In genomic region chr19:16736709-16737108, GRCh38 we compare ENCODE assay signal across 1 cellular context.
TF ChIP-seq lines count a peak whose summit lies in the region.

No MANE protein-coding gene starts in this region.

TF ChIP-seq in GM23338, 12 proteins besides CTCF, POLR2A, EP300 and RAD21:
- TF ChIP-seq, protein P1, sequence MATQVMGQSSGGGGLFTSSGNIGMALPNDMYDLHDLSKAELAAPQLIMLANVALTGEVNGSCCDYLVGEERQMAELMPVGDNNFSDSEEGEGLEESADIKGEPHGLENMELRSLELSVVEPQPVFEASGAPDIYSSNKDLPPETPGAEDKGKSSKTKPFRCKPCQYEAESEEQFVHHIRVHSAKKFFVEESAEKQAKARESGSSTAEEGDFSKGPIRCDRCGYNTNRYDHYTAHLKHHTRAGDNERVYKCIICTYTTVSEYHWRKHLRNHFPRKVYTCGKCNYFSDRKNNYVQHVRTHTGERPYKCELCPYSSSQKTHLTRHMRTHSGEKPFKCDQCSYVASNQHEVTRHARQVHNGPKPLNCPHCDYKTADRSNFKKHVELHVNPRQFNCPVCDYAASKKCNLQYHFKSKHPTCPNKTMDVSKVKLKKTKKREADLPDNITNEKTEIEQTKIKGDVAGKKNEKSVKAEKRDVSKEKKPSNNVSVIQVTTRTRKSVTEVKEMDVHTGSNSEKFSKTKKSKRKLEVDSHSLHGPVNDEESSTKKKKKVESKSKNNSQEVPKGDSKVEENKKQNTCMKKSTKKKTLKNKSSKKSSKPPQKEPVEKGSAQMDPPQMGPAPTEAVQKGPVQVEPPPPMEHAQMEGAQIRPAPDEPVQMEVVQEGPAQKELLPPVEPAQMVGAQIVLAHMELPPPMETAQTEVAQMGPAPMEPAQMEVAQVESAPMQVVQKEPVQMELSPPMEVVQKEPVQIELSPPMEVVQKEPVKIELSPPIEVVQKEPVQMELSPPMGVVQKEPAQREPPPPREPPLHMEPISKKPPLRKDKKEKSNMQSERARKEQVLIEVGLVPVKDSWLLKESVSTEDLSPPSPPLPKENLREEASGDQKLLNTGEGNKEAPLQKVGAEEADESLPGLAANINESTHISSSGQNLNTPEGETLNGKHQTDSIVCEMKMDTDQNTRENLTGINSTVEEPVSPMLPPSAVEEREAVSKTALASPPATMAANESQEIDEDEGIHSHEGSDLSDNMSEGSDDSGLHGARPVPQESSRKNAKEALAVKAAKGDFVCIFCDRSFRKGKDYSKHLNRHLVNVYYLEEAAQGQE (IDR thresholded peaks at IDR 0.05; ENCODE audit: unreplicated experiment) = no peak
- TF ChIP-seq JUNB (IDR thresholded peaks at IDR 0.05; ENCODE audit: unreplicated experiment) (no peak), ZNF114 (CRISPR knock-in tag; IDR thresholded peaks at IDR 0.05) (no peak), EZH2 (IDR thresholded peaks at IDR 0.05; ENCODE audit: low read depth, unreplicated experiment) (no peak), POLR2AphosphoS5 (IDR thresholded peaks at IDR 0.05; ENCODE audit: low read depth) (no peak), EZH2phosphoT487 (IDR thresholded peaks at IDR 0.05; ENCODE audit: unreplicated experiment) (no peak), ETS1 (IDR thresholded peaks at IDR 0.05) (no peak), STAT1 (IDR thresholded peaks at IDR 0.05; ENCODE audit: unreplicated experiment) (no peak), CREB1 (CRISPR knock-in tag; IDR thresholded peaks at IDR 0.05; ENCODE audit: low read depth) (no peak), ZNF331 (CRISPR knock-in tag; IDR thresholded peaks at IDR 0.05; ENCODE audit: low read depth) (no peak), NANOG (IDR thresholded peaks at IDR 0.05; ENCODE audit: borderline replicate concordance) (no peak)
- TF ChIP-seq, protein P2, sequence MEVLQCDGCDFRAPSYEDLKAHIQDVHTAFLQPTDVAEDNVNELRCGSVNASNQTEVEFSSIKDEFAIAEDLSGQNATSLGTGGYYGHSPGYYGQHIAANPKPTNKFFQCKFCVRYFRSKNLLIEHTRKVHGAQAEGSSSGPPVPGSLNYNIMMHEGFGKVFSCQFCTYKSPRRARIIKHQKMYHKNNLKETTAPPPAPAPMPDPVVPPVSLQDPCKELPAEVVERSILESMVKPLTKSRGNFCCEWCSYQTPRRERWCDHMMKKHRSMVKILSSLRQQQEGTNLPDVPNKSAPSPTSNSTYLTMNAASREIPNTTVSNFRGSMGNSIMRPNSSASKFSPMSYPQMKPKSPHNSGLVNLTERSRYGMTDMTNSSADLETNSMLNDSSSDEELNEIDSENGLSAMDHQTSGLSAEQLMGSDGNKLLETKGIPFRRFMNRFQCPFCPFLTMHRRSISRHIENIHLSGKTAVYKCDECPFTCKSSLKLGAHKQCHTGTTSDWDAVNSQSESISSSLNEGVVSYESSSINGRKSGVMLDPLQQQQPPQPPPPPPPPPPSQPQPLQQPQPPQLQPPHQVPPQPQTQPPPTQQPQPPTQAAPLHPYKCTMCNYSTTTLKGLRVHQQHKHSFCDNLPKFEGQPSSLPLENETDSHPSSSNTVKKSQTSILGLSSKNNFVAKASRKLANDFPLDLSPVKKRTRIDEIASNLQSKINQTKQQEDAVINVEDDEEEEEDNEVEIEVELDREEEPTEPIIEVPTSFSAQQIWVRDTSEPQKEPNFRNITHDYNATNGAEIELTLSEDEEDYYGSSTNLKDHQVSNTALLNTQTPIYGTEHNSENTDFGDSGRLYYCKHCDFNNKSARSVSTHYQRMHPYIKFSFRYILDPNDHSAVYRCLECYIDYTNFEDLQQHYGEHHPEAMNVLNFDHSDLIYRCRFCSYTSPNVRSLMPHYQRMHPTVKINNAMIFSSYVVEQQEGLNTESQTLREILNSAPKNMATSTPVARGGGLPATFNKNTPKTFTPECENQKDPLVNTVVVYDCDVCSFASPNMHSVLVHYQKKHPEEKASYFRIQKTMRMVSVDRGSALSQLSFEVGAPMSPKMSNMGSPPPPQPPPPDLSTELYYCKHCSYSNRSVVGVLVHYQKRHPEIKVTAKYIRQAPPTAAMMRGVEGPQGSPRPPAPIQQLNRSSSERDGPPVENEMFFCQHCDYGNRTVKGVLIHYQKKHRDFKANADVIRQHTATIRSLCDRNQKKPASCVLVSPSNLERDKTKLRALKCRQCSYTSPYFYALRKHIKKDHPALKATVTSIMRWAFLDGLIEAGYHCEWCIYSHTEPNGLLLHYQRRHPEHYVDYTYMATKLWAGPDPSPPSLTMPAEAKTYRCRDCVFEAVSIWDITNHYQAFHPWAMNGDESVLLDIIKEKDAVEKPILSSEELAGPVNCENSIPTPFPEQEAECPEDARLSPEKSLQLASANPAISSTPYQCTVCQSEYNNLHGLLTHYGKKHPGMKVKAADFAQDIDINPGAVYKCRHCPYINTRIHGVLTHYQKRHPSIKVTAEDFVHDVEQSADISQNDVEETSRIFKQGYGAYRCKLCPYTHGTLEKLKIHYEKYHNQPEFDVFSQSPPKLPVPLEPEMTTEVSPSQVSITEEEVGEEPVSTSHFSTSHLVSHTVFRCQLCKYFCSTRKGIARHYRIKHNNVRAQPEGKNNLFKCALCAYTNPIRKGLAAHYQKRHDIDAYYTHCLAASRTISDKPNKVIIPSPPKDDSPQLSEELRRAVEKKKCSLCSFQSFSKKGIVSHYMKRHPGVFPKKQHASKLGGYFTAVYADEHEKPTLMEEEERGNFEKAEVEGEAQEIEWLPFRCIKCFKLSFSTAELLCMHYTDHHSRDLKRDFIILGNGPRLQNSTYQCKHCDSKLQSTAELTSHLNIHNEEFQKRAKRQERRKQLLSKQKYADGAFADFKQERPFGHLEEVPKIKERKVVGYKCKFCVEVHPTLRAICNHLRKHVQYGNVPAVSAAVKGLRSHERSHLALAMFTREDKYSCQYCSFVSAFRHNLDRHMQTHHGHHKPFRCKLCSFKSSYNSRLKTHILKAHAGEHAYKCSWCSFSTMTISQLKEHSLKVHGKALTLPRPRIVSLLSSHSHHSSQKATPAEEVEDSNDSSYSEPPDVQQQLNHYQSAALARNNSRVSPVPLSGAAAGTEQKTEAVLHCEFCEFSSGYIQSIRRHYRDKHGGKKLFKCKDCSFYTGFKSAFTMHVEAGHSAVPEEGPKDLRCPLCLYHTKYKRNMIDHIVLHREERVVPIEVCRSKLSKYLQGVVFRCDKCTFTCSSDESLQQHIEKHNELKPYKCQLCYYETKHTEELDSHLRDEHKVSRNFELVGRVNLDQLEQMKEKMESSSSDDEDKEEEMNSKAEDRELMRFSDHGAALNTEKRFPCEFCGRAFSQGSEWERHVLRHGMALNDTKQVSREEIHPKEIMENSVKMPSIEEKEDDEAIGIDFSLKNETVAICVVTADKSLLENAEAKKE (CRISPR knock-in tag; IDR thresholded peaks at IDR 0.05) = no peak
